In the genomic region with DNA sequence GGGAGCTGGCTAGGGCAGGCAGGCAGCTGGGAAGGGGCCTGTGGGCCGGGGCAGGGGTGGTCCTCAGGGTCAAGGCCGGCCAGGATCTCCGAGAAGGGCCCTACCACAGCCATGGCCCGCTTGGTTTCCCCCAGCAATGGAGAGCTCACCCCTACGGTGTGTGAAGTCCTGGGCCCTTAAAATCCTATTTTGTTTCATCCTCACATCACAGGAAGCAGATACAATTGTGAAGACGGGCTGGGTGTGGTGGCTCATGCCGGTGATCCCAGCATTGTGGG, we compare ENCODE assay signal across 1 cellular context.
A peak's percentile ranks its signal among the peaks of the same experiment; 100 is the strongest.
TF ChIP-seq lines count a peak whose summit lies in the region.

No MANE protein-coding gene starts in this region.

TF ChIP-seq in K562, 482 proteins besides CTCF, POLR2A, EP300 and RAD21:
- TF ChIP-seq EWSR1 (IDR thresholded peaks at IDR 0.05; ENCODE audit: borderline replicate concordance, low read depth, partially characterized antibody) (no peak), SOX6 (IDR thresholded peaks at IDR 0.05) (no peak), SREBF2 (CRISPR knock-in tag; IDR thresholded peaks at IDR 0.05) (no peak), ZNF121 (CRISPR knock-in tag; conservative IDR thresholded peaks at IDR 0.05) (0 out of 2 replicates have a peak, but pooled peaks have one; percentile 20), HNRNPL (IDR thresholded peaks at IDR 0.05; ENCODE audit: low read depth, low read length) (no peak), ZNF282 (CRISPR knock-in tag; IDR thresholded peaks at IDR 0.05) (no peak), ELF2 (CRISPR knock-in tag; IDR thresholded peaks at IDR 0.05) (no peak), FOSL1 (tag; conservative IDR thresholded peaks at IDR 0.05) (no peak), MBD2 (IDR thresholded peaks at IDR 0.05; ENCODE audit: borderline replicate concordance, low read depth) (no peak), HDAC2 (IDR thresholded peaks at IDR 0.05) (0 out of 2 replicates have a peak, but pooled peaks have one; percentile 12), RBM25 (IDR thresholded peaks at IDR 0.05; ENCODE audit: low read depth, low read length, severe bottlenecking) (peak; percentile 36), POLR3A (IDR thresholded peaks at IDR 0.05; ENCODE audit: borderline replicate concordance, extremely low read depth, insufficient read depth, insufficient read length) (no peak), IRF2 (CRISPR knock-in tag; IDR thresholded peaks at IDR 0.05) (no peak), BCOR (IDR thresholded peaks at IDR 0.05) (peak; percentile 59; the same call in 1 of the 2 replicates), ZNF584 (CRISPR knock-in tag; IDR thresholded peaks at IDR 0.05; ENCODE audit: low read depth) (no peak), NFIX (CRISPR knock-in tag; IDR thresholded peaks at IDR 0.05; ENCODE audit: low read depth) (no peak), ZNF41 (CRISPR knock-in tag; conservative IDR thresholded peaks at IDR 0.05) (no peak), SAP30 (IDR thresholded peaks at IDR 0.05; ENCODE audit: borderline replicate concordance, insufficient read depth, low read depth, low read length, poor library complexity, severe bottlenecking) (no peak), TCF3 (CRISPR knock-in tag; IDR thresholded peaks at IDR 0.05) (no peak), BMI1 (IDR thresholded peaks at IDR 0.05; ENCODE audit: low read length) (no peak), CBFB (CRISPR knock-in tag; IDR thresholded peaks at IDR 0.05) (no peak), PHTF2 (CRISPR knock-in tag; IDR thresholded peaks at IDR 0.05) (no peak), CBFA2T3 (IDR thresholded peaks at IDR 0.05) (no peak), YBX1 (IDR thresholded peaks at IDR 0.05) (no peak), ZNF197 (CRISPR knock-in tag; IDR thresholded peaks at IDR 0.05; ENCODE audit: low read depth) (no peak), CBFA2T2 (conservative IDR thresholded peaks at IDR 0.05) (no peak), CXXC5 (CRISPR knock-in tag; IDR thresholded peaks at IDR 0.05) (no peak), ZNF79 (CRISPR knock-in tag; IDR thresholded peaks at IDR 0.05; ENCODE audit: low read depth) (no peak)
- TF ChIP-seq, protein P1, sequence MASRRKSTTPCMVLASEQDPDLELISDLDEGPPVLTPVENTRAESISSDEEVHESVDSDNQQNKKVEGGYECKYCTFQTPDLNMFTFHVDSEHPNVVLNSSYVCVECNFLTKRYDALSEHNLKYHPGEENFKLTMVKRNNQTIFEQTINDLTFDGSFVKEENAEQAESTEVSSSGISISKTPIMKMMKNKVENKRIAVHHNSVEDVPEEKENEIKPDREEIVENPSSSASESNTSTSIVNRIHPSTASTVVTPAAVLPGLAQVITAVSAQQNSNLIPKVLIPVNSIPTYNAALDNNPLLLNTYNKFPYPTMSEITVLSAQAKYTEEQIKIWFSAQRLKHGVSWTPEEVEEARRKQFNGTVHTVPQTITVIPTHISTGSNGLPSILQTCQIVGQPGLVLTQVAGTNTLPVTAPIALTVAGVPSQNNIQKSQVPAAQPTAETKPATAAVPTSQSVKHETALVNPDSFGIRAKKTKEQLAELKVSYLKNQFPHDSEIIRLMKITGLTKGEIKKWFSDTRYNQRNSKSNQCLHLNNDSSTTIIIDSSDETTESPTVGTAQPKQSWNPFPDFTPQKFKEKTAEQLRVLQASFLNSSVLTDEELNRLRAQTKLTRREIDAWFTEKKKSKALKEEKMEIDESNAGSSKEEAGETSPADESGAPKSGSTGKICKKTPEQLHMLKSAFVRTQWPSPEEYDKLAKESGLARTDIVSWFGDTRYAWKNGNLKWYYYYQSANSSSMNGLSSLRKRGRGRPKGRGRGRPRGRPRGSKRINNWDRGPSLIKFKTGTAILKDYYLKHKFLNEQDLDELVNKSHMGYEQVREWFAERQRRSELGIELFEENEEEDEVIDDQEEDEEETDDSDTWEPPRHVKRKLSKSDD (conservative IDR thresholded peaks at IDR 0.05; ENCODE audit: low read length), result no peak
- TF ChIP-seq, protein P2, sequence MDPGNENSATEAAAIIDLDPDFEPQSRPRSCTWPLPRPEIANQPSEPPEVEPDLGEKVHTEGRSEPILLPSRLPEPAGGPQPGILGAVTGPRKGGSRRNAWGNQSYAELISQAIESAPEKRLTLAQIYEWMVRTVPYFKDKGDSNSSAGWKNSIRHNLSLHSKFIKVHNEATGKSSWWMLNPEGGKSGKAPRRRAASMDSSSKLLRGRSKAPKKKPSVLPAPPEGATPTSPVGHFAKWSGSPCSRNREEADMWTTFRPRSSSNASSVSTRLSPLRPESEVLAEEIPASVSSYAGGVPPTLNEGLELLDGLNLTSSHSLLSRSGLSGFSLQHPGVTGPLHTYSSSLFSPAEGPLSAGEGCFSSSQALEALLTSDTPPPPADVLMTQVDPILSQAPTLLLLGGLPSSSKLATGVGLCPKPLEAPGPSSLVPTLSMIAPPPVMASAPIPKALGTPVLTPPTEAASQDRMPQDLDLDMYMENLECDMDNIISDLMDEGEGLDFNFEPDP (CRISPR knock-in tag; IDR thresholded peaks at IDR 0.05), result no peak
- TF ChIP-seq, protein P3, sequence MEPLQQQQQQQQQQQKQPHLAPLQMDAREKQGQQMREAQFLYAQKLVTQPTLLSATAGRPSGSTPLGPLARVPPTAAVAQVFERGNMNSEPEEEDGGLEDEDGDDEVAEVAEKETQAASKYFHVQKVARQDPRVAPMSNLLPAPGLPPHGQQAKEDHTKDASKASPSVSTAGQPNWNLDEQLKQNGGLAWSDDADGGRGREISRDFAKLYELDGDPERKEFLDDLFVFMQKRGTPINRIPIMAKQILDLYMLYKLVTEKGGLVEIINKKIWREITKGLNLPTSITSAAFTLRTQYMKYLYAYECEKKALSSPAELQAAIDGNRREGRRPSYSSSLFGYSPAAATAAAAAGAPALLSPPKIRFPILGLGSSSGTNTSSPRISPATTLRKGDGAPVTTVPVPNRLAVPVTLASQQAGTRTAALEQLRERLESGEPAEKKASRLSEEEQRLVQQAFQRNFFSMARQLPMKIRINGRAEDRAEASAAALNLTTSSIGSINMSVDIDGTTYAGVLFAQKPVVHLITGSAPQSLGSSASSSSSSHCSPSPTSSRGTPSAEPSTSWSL (CRISPR knock-in tag; IDR thresholded peaks at IDR 0.05; ENCODE audit: borderline replicate concordance), result no peak
- TF ChIP-seq, protein P4, sequence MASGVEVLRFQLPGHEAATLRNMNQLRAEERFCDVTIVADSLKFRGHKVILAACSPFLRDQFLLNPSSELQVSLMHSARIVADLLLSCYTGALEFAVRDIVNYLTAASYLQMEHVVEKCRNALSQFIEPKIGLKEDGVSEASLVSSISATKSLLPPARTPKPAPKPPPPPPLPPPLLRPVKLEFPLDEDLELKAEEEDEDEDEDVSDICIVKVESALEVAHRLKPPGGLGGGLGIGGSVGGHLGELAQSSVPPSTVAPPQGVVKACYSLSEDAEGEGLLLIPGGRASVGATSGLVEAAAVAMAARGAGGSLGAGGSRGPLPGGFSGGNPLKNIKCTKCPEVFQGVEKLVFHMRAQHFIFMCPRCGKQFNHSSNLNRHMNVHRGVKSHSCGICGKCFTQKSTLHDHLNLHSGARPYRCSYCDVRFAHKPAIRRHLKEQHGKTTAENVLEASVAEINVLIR (CRISPR knock-in tag; IDR thresholded peaks at IDR 0.05), result no peak
- TF ChIP-seq, protein P5, sequence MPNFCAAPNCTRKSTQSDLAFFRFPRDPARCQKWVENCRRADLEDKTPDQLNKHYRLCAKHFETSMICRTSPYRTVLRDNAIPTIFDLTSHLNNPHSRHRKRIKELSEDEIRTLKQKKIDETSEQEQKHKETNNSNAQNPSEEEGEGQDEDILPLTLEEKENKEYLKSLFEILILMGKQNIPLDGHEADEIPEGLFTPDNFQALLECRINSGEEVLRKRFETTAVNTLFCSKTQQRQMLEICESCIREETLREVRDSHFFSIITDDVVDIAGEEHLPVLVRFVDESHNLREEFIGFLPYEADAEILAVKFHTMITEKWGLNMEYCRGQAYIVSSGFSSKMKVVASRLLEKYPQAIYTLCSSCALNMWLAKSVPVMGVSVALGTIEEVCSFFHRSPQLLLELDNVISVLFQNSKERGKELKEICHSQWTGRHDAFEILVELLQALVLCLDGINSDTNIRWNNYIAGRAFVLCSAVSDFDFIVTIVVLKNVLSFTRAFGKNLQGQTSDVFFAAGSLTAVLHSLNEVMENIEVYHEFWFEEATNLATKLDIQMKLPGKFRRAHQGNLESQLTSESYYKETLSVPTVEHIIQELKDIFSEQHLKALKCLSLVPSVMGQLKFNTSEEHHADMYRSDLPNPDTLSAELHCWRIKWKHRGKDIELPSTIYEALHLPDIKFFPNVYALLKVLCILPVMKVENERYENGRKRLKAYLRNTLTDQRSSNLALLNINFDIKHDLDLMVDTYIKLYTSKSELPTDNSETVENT (CRISPR knock-in tag; IDR thresholded peaks at IDR 0.05), result no peak
- TF ChIP-seq, protein P6, sequence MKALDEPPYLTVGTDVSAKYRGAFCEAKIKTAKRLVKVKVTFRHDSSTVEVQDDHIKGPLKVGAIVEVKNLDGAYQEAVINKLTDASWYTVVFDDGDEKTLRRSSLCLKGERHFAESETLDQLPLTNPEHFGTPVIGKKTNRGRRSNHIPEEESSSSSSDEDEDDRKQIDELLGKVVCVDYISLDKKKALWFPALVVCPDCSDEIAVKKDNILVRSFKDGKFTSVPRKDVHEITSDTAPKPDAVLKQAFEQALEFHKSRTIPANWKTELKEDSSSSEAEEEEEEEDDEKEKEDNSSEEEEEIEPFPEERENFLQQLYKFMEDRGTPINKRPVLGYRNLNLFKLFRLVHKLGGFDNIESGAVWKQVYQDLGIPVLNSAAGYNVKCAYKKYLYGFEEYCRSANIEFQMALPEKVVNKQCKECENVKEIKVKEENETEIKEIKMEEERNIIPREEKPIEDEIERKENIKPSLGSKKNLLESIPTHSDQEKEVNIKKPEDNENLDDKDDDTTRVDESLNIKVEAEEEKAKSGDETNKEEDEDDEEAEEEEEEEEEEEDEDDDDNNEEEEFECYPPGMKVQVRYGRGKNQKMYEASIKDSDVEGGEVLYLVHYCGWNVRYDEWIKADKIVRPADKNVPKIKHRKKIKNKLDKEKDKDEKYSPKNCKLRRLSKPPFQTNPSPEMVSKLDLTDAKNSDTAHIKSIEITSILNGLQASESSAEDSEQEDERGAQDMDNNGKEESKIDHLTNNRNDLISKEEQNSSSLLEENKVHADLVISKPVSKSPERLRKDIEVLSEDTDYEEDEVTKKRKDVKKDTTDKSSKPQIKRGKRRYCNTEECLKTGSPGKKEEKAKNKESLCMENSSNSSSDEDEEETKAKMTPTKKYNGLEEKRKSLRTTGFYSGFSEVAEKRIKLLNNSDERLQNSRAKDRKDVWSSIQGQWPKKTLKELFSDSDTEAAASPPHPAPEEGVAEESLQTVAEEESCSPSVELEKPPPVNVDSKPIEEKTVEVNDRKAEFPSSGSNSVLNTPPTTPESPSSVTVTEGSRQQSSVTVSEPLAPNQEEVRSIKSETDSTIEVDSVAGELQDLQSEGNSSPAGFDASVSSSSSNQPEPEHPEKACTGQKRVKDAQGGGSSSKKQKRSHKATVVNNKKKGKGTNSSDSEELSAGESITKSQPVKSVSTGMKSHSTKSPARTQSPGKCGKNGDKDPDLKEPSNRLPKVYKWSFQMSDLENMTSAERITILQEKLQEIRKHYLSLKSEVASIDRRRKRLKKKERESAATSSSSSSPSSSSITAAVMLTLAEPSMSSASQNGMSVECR (CRISPR knock-in tag; IDR thresholded peaks at IDR 0.05), result no peak
- TF ChIP-seq, protein P7, sequence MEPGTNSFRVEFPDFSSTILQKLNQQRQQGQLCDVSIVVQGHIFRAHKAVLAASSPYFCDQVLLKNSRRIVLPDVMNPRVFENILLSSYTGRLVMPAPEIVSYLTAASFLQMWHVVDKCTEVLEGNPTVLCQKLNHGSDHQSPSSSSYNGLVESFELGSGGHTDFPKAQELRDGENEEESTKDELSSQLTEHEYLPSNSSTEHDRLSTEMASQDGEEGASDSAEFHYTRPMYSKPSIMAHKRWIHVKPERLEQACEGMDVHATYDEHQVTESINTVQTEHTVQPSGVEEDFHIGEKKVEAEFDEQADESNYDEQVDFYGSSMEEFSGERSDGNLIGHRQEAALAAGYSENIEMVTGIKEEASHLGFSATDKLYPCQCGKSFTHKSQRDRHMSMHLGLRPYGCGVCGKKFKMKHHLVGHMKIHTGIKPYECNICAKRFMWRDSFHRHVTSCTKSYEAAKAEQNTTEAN (CRISPR knock-in tag; IDR thresholded peaks at IDR 0.05), result no peak
- TF ChIP-seq, protein P8, sequence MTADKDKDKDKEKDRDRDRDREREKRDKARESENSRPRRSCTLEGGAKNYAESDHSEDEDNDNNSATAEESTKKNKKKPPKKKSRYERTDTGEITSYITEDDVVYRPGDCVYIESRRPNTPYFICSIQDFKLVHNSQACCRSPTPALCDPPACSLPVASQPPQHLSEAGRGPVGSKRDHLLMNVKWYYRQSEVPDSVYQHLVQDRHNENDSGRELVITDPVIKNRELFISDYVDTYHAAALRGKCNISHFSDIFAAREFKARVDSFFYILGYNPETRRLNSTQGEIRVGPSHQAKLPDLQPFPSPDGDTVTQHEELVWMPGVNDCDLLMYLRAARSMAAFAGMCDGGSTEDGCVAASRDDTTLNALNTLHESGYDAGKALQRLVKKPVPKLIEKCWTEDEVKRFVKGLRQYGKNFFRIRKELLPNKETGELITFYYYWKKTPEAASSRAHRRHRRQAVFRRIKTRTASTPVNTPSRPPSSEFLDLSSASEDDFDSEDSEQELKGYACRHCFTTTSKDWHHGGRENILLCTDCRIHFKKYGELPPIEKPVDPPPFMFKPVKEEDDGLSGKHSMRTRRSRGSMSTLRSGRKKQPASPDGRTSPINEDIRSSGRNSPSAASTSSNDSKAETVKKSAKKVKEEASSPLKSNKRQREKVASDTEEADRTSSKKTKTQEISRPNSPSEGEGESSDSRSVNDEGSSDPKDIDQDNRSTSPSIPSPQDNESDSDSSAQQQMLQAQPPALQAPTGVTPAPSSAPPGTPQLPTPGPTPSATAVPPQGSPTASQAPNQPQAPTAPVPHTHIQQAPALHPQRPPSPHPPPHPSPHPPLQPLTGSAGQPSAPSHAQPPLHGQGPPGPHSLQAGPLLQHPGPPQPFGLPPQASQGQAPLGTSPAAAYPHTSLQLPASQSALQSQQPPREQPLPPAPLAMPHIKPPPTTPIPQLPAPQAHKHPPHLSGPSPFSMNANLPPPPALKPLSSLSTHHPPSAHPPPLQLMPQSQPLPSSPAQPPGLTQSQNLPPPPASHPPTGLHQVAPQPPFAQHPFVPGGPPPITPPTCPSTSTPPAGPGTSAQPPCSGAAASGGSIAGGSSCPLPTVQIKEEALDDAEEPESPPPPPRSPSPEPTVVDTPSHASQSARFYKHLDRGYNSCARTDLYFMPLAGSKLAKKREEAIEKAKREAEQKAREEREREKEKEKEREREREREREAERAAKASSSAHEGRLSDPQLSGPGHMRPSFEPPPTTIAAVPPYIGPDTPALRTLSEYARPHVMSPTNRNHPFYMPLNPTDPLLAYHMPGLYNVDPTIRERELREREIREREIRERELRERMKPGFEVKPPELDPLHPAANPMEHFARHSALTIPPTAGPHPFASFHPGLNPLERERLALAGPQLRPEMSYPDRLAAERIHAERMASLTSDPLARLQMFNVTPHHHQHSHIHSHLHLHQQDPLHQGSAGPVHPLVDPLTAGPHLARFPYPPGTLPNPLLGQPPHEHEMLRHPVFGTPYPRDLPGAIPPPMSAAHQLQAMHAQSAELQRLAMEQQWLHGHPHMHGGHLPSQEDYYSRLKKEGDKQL (CRISPR knock-in tag; IDR thresholded peaks at IDR 0.05; ENCODE audit: borderline replicate concordance), result no peak
